Comparison of ENCODE assay signal across 2 cellular contexts in the genomic region with DNA sequence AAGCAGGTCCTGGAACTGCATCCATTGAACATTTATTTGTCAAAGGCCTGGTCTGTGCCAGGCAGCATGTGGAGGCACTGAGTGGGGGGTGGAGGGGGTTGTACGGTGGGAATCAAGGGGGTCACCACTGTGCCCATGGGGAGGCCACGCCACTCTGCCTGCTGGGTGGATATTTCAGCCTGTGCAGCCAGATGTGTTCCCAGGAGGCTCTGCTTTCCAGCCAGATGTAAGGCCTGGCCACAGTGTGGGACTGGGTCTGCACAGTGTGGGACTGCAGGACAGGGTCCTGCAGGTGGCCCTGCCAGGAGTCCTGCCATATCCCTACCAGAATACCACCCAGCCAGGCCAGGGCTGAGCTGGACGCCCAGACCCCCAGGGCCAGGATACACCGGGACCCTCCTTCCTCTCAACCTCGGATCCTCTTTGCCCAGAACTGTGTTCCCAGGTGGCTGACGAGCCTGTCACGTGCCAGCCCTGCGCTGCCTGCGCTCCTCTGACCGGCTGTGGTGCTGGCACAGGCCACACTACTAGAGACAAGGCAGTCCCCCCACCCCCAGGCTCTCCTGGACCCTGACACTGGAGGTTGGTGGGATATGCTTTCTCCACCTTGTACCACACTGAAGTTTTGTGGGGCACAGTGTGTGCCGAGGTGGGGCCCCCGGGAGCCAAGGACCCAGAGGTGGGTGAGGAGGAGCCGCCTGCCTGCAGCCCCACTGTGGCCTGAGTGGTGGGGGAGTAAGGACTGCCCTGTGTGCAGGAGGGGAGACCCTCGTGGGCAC.
TF ChIP-seq lines count a peak whose summit lies in the region.

No MANE protein-coding gene starts in this region.

TF ChIP-seq in HCT116, 20 proteins besides CTCF, POLR2A, EP300 and RAD21:
- TF ChIP-seq POLR2AphosphoS5 (IDR thresholded peaks at IDR 0.05; ENCODE audit: low read depth, low read length) (peak; percentile 6; the same call in 1 of the 2 replicates), YY1 (IDR thresholded peaks at IDR 0.05; ENCODE audit: extremely low read depth, insufficient replicate concordance, low read depth, low read length) (no peak), ELF1 (IDR thresholded peaks at IDR 0.05; ENCODE audit: borderline replicate concordance, low read depth) (no peak), SP1 (IDR thresholded peaks at IDR 0.05; ENCODE audit: low read depth) (no peak)
TF ChIP-seq in HCT116: peak in this region for 1.

TF ChIP-seq in H1, 55 proteins besides CTCF, POLR2A, EP300 and RAD21:
- TF ChIP-seq YY1 (IDR thresholded peaks at IDR 0.05; ENCODE audit: low read depth, low read length) (no peak), RBBP5 (IDR thresholded peaks at IDR 0.05; ENCODE audit: borderline replicate concordance, low read depth, low read length) (no peak), POLR2AphosphoS5 (IDR thresholded peaks at IDR 0.05; ENCODE audit: low read depth, low read length) (peak; percentile 55), SUZ12 (IDR thresholded peaks at IDR 0.05; ENCODE audit: low read length) (no peak)
